In the genomic region with DNA sequence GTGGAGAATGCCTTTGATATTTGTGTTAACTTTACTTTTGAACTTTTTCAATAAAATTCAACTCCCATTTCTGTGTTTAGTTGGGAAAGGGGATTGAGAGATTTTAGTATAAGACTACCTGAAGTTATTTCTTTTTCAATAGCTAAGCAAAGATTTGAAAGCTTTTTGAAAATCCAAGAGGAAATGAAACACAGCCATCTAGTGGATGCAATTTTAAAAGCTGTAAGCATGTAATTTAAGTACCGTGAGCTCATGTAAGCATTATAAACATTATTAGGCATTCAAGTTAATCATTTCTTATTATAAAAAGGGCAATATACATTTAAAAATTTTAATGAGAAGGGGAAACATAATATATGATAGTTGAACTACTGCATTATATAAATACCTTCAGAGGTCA, we compare ENCODE assay signal across 11 cellular contexts.
DNase-seq lines count a peak whose midpoint lies in the region; ATAC-seq and TF ChIP-seq lines count a peak whose summit lies in the region.
"Had no signal": no experiment of that assay in that cellular context is flagged by ENCODE, and none has a peak within 500 bp of the region (broad histone marks: within the 10 kb centered on the region; RNA-seq: fewer than 3 reads in every experiment).

No MANE protein-coding gene starts in this region.

- ATAC-seq in natural killer cell treated with Interleukin-12 subunit alpha and Interleukin-12 subunit beta and Interleukin-15 and Interleukin-18, amount 100 ng/mL, for 72 hours = no peak
- ATAC-seq: naive thymus-derived CD4-positive, alpha-beta T cell had no signal

- TF ChIP-seq POLR2A in tibial nerve (IDR thresholded peaks at IDR 0.05) = no peak

- H3K36me3 ChIP-seq in tibial nerve = peaks cover 0 to 16% (median 0%) of the 10 kb centered on the region in 3 donors

- no peak for TF ChIP-seq EP300 in tibial nerve (IDR thresholded peaks at IDR 0.05)

- peaks cover 0 to 5% of the 10 kb centered on the region in 2 donors for H3K27me3 Mint-ChIP-seq in natural killer cell treated with Interleukin-12 subunit alpha and Interleukin-12 subunit beta and Interleukin-15 and Interleukin-18, amount 100 ng/mL, for 72 hours
- H3K27me3 Mint-ChIP-seq: naive thymus-derived CD4-positive, alpha-beta T cell had no signal

- TF ChIP-seq CTCF in 22Rv1 (IDR thresholded peaks at IDR 0.05) = peak; percentile 72
- TF ChIP-seq CTCF in GM20000 (IDR thresholded peaks at IDR 0.05; ENCODE audit: extremely low read depth, missing control alignments) = peak; percentile 9
- peak; percentile 55 for TF ChIP-seq CTCF in fibroblast of pulmonary artery (IDR thresholded peaks at IDR 0.05; ENCODE audit: low read length, missing control alignments)
- TF ChIP-seq CTCF in tibial nerve (IDR thresholded peaks at IDR 0.05) = peak in 1 of 5 experiments; percentile 13

- no peaks in the 10 kb centered on the region for H3K27me3 ChIP-seq in tibial nerve

- H3K9me3 ChIP-seq in tibial nerve = no peaks in the 10 kb centered on the region

- WGBS in tibial nerve, 2 donors = 13 to 17% methylated on average over 1 of the region's 1 CpG

- DNase-seq in GM20000 (ENCODE audit: low spot score) (no peak), RPMI7951 (ENCODE audit: low read depth) (peak; percentile 4), fibroblast of pulmonary artery (ENCODE audit: low read depth) (peak; percentile 42), tibial nerve (ENCODE audit: low spot score in 2 of 2) (no peak)
- DNase-seq in activated T-cell treated with anti-CD3 and anti-CD28 coated beads, Interleukin-2, amount 50 U/mL, for 48 hours = no peak
- no peak for DNase-seq in natural killer cell treated with Interleukin-12 subunit alpha and Interleukin-12 subunit beta and Interleukin-15 and Interleukin-18, amount 100 ng/mL, for 72 hours (ENCODE audit: low spot score)
- DNase-seq in activated CD4-positive, CD25-positive, alpha-beta regulatory T cell (lab: John Stamatoyannopoulos, UW) = no peak
- DNase-seq: DMS79 treated with DMSO at 0.1 percent for 48 hours; MV-4-11; naive thymus-derived CD4-positive, alpha-beta T cell had no signal

- peaks cover 4% of the 10 kb centered on the region for H3K36me3 Mint-ChIP-seq in natural killer cell treated with Interleukin-12 subunit alpha and Interleukin-12 subunit beta and Interleukin-15 and Interleukin-18, amount 100 ng/mL, for 72 hours

- H3K27ac Mint-ChIP-seq in natural killer cell treated with Interleukin-12 subunit alpha and Interleukin-12 subunit beta and Interleukin-15 and Interleukin-18, amount 100 ng/mL, for 72 hours = no peak overlapping the region
- H3K27ac Mint-ChIP-seq: naive thymus-derived CD4-positive, alpha-beta T cell had no signal

- H3K4me3 ChIP-seq in fibroblast of pulmonary artery (replicated peaks; ENCODE audit: low read depth, low read length) (no peak overlapping the region), tibial nerve (no peak overlapping the region)

- no peaks in the 10 kb centered on the region for H3K4me1 ChIP-seq in tibial nerve

- no peak overlapping the region for H3K4me3 Mint-ChIP-seq in natural killer cell treated with Interleukin-12 subunit alpha and Interleukin-12 subunit beta and Interleukin-15 and Interleukin-18, amount 100 ng/mL, for 72 hours
- H3K4me3 Mint-ChIP-seq: naive thymus-derived CD4-positive, alpha-beta T cell had no signal

- H3K27ac ChIP-seq in 22Rv1 = no peak overlapping the region
- H3K27ac ChIP-seq in tibial nerve = no peak overlapping the region

- H3K4me1 Mint-ChIP-seq in natural killer cell treated with Interleukin-12 subunit alpha and Interleukin-12 subunit beta and Interleukin-15 and Interleukin-18, amount 100 ng/mL, for 72 hours (ENCODE audit: low read depth in 2 of 2) = no peaks in the 10 kb centered on the region
- H3K4me1 Mint-ChIP-seq: naive thymus-derived CD4-positive, alpha-beta T cell had no signal

- H3K9me3 Mint-ChIP-seq in natural killer cell treated with Interleukin-12 subunit alpha and Interleukin-12 subunit beta and Interleukin-15 and Interleukin-18, amount 100 ng/mL, for 72 hours = peaks cover 3% of the 10 kb centered on the region

Comparison
In these comparisons a context has a peak if more than half of its experiments do, and no peak if none do; other contexts are left out.
1. DNase-seq: peak in RPMI7951 (single experiment) and fibroblast of pulmonary artery (single experiment); none in GM20000 (single experiment), activated T-cell treated with anti-CD3 and anti-CD28 coated beads, Interleukin-2, amount 50 U/mL, for 48 hours (0 of 2), natural killer cell treated with Interleukin-12 subunit alpha and Interleukin-12 subunit beta and Interleukin-15 and Interleukin-18, amount 100 ng/mL, for 72 hours (single experiment), tibial nerve (0 of 2) and activated CD4-positive, CD25-positive, alpha-beta regulatory T cell (0 of 4).